In genomic region chr6:89260310-89260709, GRCh38 we compare ENCODE assay signal across 1 cellular context.
A peak's percentile ranks its signal among the peaks of the same experiment; 100 is the strongest.
TF ChIP-seq lines count a peak whose summit lies in the region.

No MANE protein-coding gene starts in this region.

TF ChIP-seq in K562, 482 proteins besides CTCF, POLR2A, EP300 and RAD21 (continues in another document):
- no peak for TF ChIP-seq ATF4 (CRISPR knock-in tag; IDR thresholded peaks at IDR 0.05)
- TF ChIP-seq ARID1B (IDR thresholded peaks at IDR 0.05) = peak; percentile 54
- no peak for TF ChIP-seq PHB2 (IDR thresholded peaks at IDR 0.05; ENCODE audit: low read depth)
- no peak for TF ChIP-seq STAG1 (CRISPR knock-in tag; IDR thresholded peaks at IDR 0.05; ENCODE audit: borderline replicate concordance)
- peak; percentile 50; the same call in 1 of the 2 replicates for TF ChIP-seq BHLHE40 (IDR thresholded peaks at IDR 0.05; ENCODE audit: low read length)
- no peak for TF ChIP-seq ZNF280A (IDR thresholded peaks at IDR 0.05; ENCODE audit: low read depth, partially characterized antibody)
- 0 out of 4 replicates have a peak, but pooled peaks of 1 of the 2 experiments have one; percentile 14 for TF ChIP-seq TBL1XR1 (IDR thresholded peaks at IDR 0.05; ENCODE audit: low read length in 2 of 2)
- TF ChIP-seq PKNOX1 (IDR thresholded peaks at IDR 0.05) = peak; percentile 26; the same call in 1 of the 2 replicates
- no peak for TF ChIP-seq BRF1 (IDR thresholded peaks at IDR 0.05; ENCODE audit: borderline replicate concordance, extremely low read depth, insufficient read length)
- peak; percentile 100 for TF ChIP-seq SPI1 (IDR thresholded peaks at IDR 0.05; ENCODE audit: borderline replicate concordance, low read depth, low read length)
- TF ChIP-seq CHCHD3 (CRISPR knock-in tag; IDR thresholded peaks at IDR 0.05) = no peak
- peak in 1 of 2 experiments; percentile 74; a peak in 1 of 4 replicates for TF ChIP-seq RCOR1 (IDR thresholded peaks at IDR 0.05; ENCODE audit: borderline replicate concordance in 1 of 2, low read depth in 2 of 2, low read length in 2 of 2)
- TF ChIP-seq CBX8 (IDR thresholded peaks at IDR 0.05; ENCODE audit: borderline replicate concordance, extremely low read depth, low read depth, low read length, poor library complexity, severe bottlenecking) = no peak
- TF ChIP-seq CCNT2 (IDR thresholded peaks at IDR 0.05; ENCODE audit: borderline replicate concordance, extremely low read depth, insufficient read length, low read depth, low read length) = no peak
- TF ChIP-seq NFRKB (IDR thresholded peaks at IDR 0.05; ENCODE audit: low read depth) = no peak
- TF ChIP-seq POLR2G (IDR thresholded peaks at IDR 0.05; ENCODE audit: low read depth, low read length) = no peak
- TF ChIP-seq USF2 (CRISPR knock-in tag; IDR thresholded peaks at IDR 0.05) = peak; percentile 46; the same call in 1 of the 2 replicates
- 0 out of 2 replicates have a peak, but pooled peaks have one; percentile 34 for TF ChIP-seq ZKSCAN8 (CRISPR knock-in tag; IDR thresholded peaks at IDR 0.05)
- no peak for TF ChIP-seq ZNF511 (CRISPR knock-in tag; IDR thresholded peaks at IDR 0.05)
- no peak for TF ChIP-seq CREB5 (CRISPR knock-in tag; IDR thresholded peaks at IDR 0.05)
- TF ChIP-seq E2F6 (IDR thresholded peaks at IDR 0.05; ENCODE audit: borderline replicate concordance in 1 of 2, extremely low read depth in 1 of 2, insufficient read depth in 1 of 2, insufficient read length in 1 of 2, low read depth in 1 of 2, low read length in 1 of 2, poor library complexity in 1 of 2, severe bottlenecking in 1 of 2) = peak; percentile 80 to 85
- no peak for TF ChIP-seq KDM1A (IDR thresholded peaks at IDR 0.05)
- TF ChIP-seq MGA (IDR thresholded peaks at IDR 0.05) = peak; percentile 95
- no peak for TF ChIP-seq PYGO2 (tag; IDR thresholded peaks at IDR 0.05)
- no peak for TF ChIP-seq SLC30A9 (CRISPR knock-in tag; IDR thresholded peaks at IDR 0.05)
- TF ChIP-seq EP400 (IDR thresholded peaks at IDR 0.05) = 0 out of 2 replicates have a peak, but pooled peaks have one; percentile 24
- no peak for TF ChIP-seq ZNF165 (CRISPR knock-in tag; IDR thresholded peaks at IDR 0.05; ENCODE audit: borderline replicate concordance)
- TF ChIP-seq TFAP4 (CRISPR knock-in tag; IDR thresholded peaks at IDR 0.05; ENCODE audit: borderline replicate concordance) = peak; percentile 84
- no peak for TF ChIP-seq ZNF324 (CRISPR knock-in tag; IDR thresholded peaks at IDR 0.05)
- peak; percentile 49; the same call in 1 of the 2 replicates for TF ChIP-seq RNF2 (IDR thresholded peaks at IDR 0.05)
